In genomic region chr3:119035014-119035346, GRCh38 we compare ENCODE assay signal across 8 cellular contexts. TPM values are rescaled to one million over a fixed set of nuclear protein-coding genes. Genes with fewer than 3 reads are reported as not detected.
DNase-seq lines count a peak whose midpoint lies in the region; ATAC-seq and TF ChIP-seq lines count a peak whose summit lies in the region.

No MANE protein-coding gene starts in this region.

- H3K9me3 Mint-ChIP-seq in nephron progenitor cell: peaks cover 7% of the 10 kb centered on the region

- no peaks in the 10 kb centered on the region for H3K36me3 Mint-ChIP-seq in nephron progenitor cell (ENCODE audit: low read depth)

- peak overlapping the region; percentile 21; the same call in 1 of the 2 replicates for H3K4me3 ChIP-seq in Jurkat, Clone E6-1 (ENCODE audit: low read length)
- H3K4me3 ChIP-seq in choroid plexus epithelial cell (ENCODE audit: low read depth, low read length): peak overlapping the region; percentile 59

- peaks cover 25% of the 10 kb centered on the region for H3K4me1 Mint-ChIP-seq in nephron progenitor cell

- TF ChIP-seq CTCF in C4-2B (conservative IDR thresholded peaks at IDR 0.05) (peak; percentile 80), choroid plexus epithelial cell (conservative IDR thresholded peaks at IDR 0.05; ENCODE audit: low read depth, low read length) (no peak), nephron progenitor cell (IDR thresholded peaks at IDR 0.05) (no peak)

- ATAC-seq in HG03196 (IDR thresholded peaks at IDR 0.05; ENCODE audit: unreplicated experiment) (no peak), GM21529 (IDR thresholded peaks at IDR 0.05; ENCODE audit: unreplicated experiment) (no peak)

- no peak overlapping the region for H3K27ac ChIP-seq in C4-2B

- peak overlapping the region; percentile 90 for H3K4me3 Mint-ChIP-seq in nephron progenitor cell

- DNase-seq in Jurkat, Clone E6-1 (ENCODE audit: low read depth, low spot score): no peak
- DNase-seq in choroid plexus epithelial cell (ENCODE audit: low read depth) (no peak), nephron progenitor cell (no peak)
- DNase-seq in stimulated activated naive CD4-positive, alpha-beta T cell (lab: John Stamatoyannopoulos, UW): no peak
- DNase-seq in stimulated activated CD4-positive, alpha-beta T cell treated with anti-CD3 and anti-CD28 coated beads, Interleukin-1b, Interleukin-23, amount 100 ng/mL, for 48 hours: no peak

- H3K27ac Mint-ChIP-seq in nephron progenitor cell: no peak overlapping the region

- peaks cover 45% of the 10 kb centered on the region for H3K27me3 Mint-ChIP-seq in nephron progenitor cell (ENCODE audit: low read depth, poor library complexity)

RNA-seq across cellular contexts. Expression of gene IGSF11, which starts 0.3 kb away (rescaled TPM):
- polyA plus RNA-seq in Jurkat, Clone E6-1 (2012; ENCODE audit: insufficient read depth, insufficient read length): not detected
